Comparison of ENCODE assay signal across 1 cellular context in the genomic region with DNA sequence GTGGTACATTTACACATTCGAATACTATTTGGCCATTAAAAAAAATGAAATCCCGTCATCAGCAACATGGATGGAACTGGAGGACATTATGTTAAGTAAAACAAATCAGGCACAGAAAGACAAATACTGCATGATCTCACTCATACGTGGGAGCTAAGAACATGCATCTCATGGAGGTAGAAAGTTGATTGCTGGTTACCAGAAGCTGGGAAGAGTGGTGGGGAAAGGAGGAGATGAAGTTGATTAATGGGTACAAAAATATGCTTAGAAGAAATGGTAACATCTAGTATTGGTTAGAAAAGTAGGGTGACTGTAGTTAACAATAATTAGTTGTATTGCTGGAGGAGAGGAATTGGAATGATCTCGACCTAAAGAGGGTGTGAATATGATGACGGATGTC.
TF ChIP-seq lines count a peak whose summit lies in the region.

No MANE protein-coding gene starts in this region.

TF ChIP-seq in WTC11, 78 proteins besides CTCF, POLR2A, EP300 and RAD21 (continued from another document):
- TF ChIP-seq, protein P1, sequence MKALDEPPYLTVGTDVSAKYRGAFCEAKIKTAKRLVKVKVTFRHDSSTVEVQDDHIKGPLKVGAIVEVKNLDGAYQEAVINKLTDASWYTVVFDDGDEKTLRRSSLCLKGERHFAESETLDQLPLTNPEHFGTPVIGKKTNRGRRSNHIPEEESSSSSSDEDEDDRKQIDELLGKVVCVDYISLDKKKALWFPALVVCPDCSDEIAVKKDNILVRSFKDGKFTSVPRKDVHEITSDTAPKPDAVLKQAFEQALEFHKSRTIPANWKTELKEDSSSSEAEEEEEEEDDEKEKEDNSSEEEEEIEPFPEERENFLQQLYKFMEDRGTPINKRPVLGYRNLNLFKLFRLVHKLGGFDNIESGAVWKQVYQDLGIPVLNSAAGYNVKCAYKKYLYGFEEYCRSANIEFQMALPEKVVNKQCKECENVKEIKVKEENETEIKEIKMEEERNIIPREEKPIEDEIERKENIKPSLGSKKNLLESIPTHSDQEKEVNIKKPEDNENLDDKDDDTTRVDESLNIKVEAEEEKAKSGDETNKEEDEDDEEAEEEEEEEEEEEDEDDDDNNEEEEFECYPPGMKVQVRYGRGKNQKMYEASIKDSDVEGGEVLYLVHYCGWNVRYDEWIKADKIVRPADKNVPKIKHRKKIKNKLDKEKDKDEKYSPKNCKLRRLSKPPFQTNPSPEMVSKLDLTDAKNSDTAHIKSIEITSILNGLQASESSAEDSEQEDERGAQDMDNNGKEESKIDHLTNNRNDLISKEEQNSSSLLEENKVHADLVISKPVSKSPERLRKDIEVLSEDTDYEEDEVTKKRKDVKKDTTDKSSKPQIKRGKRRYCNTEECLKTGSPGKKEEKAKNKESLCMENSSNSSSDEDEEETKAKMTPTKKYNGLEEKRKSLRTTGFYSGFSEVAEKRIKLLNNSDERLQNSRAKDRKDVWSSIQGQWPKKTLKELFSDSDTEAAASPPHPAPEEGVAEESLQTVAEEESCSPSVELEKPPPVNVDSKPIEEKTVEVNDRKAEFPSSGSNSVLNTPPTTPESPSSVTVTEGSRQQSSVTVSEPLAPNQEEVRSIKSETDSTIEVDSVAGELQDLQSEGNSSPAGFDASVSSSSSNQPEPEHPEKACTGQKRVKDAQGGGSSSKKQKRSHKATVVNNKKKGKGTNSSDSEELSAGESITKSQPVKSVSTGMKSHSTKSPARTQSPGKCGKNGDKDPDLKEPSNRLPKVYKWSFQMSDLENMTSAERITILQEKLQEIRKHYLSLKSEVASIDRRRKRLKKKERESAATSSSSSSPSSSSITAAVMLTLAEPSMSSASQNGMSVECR (CRISPR knock-in tag; IDR thresholded peaks at IDR 0.05; ENCODE audit: borderline replicate concordance): no peak
- no peak for TF ChIP-seq JAZF1 (CRISPR knock-in tag; IDR thresholded peaks at IDR 0.05)
TF ChIP-seq in WTC11: peak in this region for 0.
